In genomic region chr14:28831126-28831525, GRCh38 we compare ENCODE assay signal across 14 cellular contexts.
DNase-seq lines count a peak whose midpoint lies in the region; ATAC-seq lines count a peak whose summit lies in the region.
"Had no signal": no experiment of that assay in that cellular context is flagged by ENCODE, and none has a peak within 500 bp of the region (broad histone marks: within the 10 kb centered on the region; RNA-seq: fewer than 3 reads in every experiment).

No MANE protein-coding gene starts in this region.

- no peak overlapping the region for H3K23ac ChIP-seq in mesenchymal stem cell (ENCODE audit: low read length in 2 of 2)

- H3K79me1 ChIP-seq in mesenchymal stem cell (replicated peaks; ENCODE audit: low read length, poor library complexity, severe bottlenecking) = no peaks in the 10 kb centered on the region

- no peaks in the 10 kb centered on the region for H3K4me1 ChIP-seq in mesenchymal stem cell (ENCODE audit: control insufficient read depth, insufficient read depth, low read depth, low read length)
- H3K4me1 ChIP-seq: adrenal gland, prostate gland had no signal

- no peak overlapping the region for H3K4ac ChIP-seq in mesenchymal stem cell (ENCODE audit: low read depth in 1 of 2, low read length in 2 of 2)

- no peak overlapping the region for H2BK120ac ChIP-seq in mesenchymal stem cell (ENCODE audit: low read depth, low read length)

- no peak overlapping the region for H4K91ac ChIP-seq in mesenchymal stem cell (ENCODE audit: low read length)

- H2BK15ac ChIP-seq in mesenchymal stem cell (ENCODE audit: low read depth, poor library complexity, severe bottlenecking) = no peak overlapping the region

- no peak overlapping the region for H2BK12ac ChIP-seq in mesenchymal stem cell (ENCODE audit: low read length in 2 of 2)

- no peak overlapping the region for H3K18ac ChIP-seq in mesenchymal stem cell (ENCODE audit: low read depth in 1 of 2, low read length in 2 of 2)

- H3K9ac ChIP-seq in mesenchymal stem cell (ENCODE audit: low read length) = no peak overlapping the region
- H3K9ac ChIP-seq: BLaER1 treated with 17β-estradiol and CSF1 and Interleukin-3, amounts not matched to agents 10 nM and 100 nM had no signal

- H2AK5ac ChIP-seq in mesenchymal stem cell (ENCODE audit: low read length, severe bottlenecking) = no peak overlapping the region

- DNase-seq in OCI-M1 (lab: John Stamatoyannopoulos, UW) (peak; percentile 58), SW 1271 (lab: John Stamatoyannopoulos, UW) (no peak), DMS53 (lab: John Stamatoyannopoulos, UW) (no peak), mesenchymal stem cell (no peak)
- no peak for DNase-seq in activated T-cell treated with anti-CD3 and anti-CD28 coated beads, Interleukin-2, amount 50 U/mL, for 1 hour
- DNase-seq: activated CD4-positive, CD25-positive, alpha-beta regulatory T cell treated with anti-CD3 and anti-CD28 coated beads, Interleukin-2, amount 50 U/mL, for 72 hours; adrenal gland; kidney had no signal

- no peak overlapping the region for H3K4me3 ChIP-seq in mesenchymal stem cell (ENCODE audit: insufficient read depth in 1 of 2, low read depth in 1 of 2, low read length in 2 of 2)
- H3K4me3 ChIP-seq: adrenal gland; BLaER1 treated with 17β-estradiol and CSF1 and Interleukin-3, amounts not matched to agents 10 nM and 100 nM; prostate gland had no signal

- no peaks in the 10 kb centered on the region for H3K36me3 ChIP-seq in mesenchymal stem cell (ENCODE audit: control insufficient read depth in 1 of 2, insufficient read depth in 2 of 2, low read depth in 1 of 2, low read length in 2 of 2)
- H3K36me3 ChIP-seq: adrenal gland; BLaER1 treated with 17β-estradiol and CSF1 and Interleukin-3, amounts not matched to agents 10 nM and 100 nM; prostate gland had no signal

- H4K8ac ChIP-seq in mesenchymal stem cell (ENCODE audit: low read length) = no peak overlapping the region

- WGBS in mesenchymal stem cell = 43% methylated on average over 1 of the region's 3 CpGs

- H3K27me3 ChIP-seq in mesenchymal stem cell (ENCODE audit: control insufficient read depth in 1 of 2, insufficient read depth in 1 of 2, low read length in 2 of 2) = no peaks in the 10 kb centered on the region
- H3K27me3 ChIP-seq: adrenal gland; BLaER1 treated with 17β-estradiol and CSF1 and Interleukin-3, amounts not matched to agents 10 nM and 100 nM had no signal

- no peak overlapping the region for H2AFZ ChIP-seq in mesenchymal stem cell (ENCODE audit: low read depth, low read length)

- peaks cover 2% of the 10 kb centered on the region for H3K9me3 ChIP-seq in mesenchymal stem cell (ENCODE audit: control insufficient read depth, low read length)
- H3K9me3 ChIP-seq: adrenal gland, prostate gland had no signal

- no peak overlapping the region for H2BK5ac ChIP-seq in mesenchymal stem cell (ENCODE audit: low read depth, low read length, poor library complexity, severe bottlenecking)

- H3K27ac ChIP-seq in mesenchymal stem cell (ENCODE audit: low read length, poor library complexity, severe bottlenecking) = no peak overlapping the region
- H3K27ac ChIP-seq: adrenal gland; BLaER1 treated with 17β-estradiol and CSF1 and Interleukin-3, amounts not matched to agents 10 nM and 100 nM; prostate gland had no signal

- ATAC-seq in GM18498 (IDR thresholded peaks at IDR 0.05; ENCODE audit: unreplicated experiment) (peak; percentile 96), GM19467 (IDR thresholded peaks at IDR 0.05; ENCODE audit: unreplicated experiment) (peak; percentile 99), HG02973 (IDR thresholded peaks at IDR 0.05; ENCODE audit: unreplicated experiment) (peak; percentile 100)
- ATAC-seq: Panc1 had no signal

- no peak overlapping the region for H3K4me2 ChIP-seq in mesenchymal stem cell (ENCODE audit: low read length, poor library complexity, severe bottlenecking)
- H3K4me2 ChIP-seq: BLaER1 treated with 17β-estradiol and CSF1 and Interleukin-3, amounts not matched to agents 10 nM and 100 nM had no signal

- no peak overlapping the region for H3K14ac ChIP-seq in mesenchymal stem cell (ENCODE audit: low read length in 2 of 2)
